In the genomic region with DNA sequence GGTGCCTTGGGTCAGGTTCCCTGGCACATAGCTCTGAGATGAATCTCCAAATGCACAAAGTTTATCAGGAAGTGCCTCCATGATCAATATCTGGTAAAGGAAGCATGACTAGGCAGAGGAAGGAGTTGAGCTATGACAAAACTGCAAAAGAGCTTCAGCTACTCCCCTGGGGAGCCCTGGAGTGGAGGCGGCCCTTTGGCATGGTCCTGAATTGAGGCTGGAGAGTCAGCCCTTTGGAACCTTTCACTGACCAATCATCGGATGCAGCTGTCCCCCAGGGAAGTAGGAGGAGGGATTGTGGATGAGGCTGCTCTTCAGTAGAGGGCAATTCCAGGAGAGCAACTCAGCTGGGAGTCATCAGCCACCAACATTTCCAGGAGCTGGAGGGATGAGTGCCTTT, we compare ENCODE assay signal across 21 cellular contexts. TPM values are rescaled to one million over a fixed set of nuclear protein-coding genes. Genes with fewer than 3 reads are reported as not detected.
DNase-seq lines count a peak whose midpoint lies in the region; ATAC-seq and TF ChIP-seq lines count a peak whose summit lies in the region.
"Had no signal": no experiment of that assay in that cellular context is flagged by ENCODE, and none has a peak within 500 bp of the region (broad histone marks: within the 10 kb centered on the region; RNA-seq: fewer than 3 reads in every experiment).

No MANE protein-coding gene starts in this region.

- DNase-seq in AG08396 (ENCODE audit: low spot score) = peak; percentile 65
- peak; percentile 95 for DNase-seq in GM23248
- DNase-seq in amniotic stem cell (lab: John Stamatoyannopoulos, UW) = peak; percentile 30
- peak; percentile 24 to 85 for DNase-seq in lung microvascular endothelial cell (ENCODE audit: low read depth in 2 of 2)
- DNase-seq in NCI-H1092 (lab: John Stamatoyannopoulos, UW) = no peak
- no peak for DNase-seq in NCI-H2196 (lab: John Stamatoyannopoulos, UW; ENCODE audit: unreplicated experiment)
- no peak for DNase-seq in upper lobe of right lung
- no peak for DNase-seq in MCF 10A (ENCODE audit: unreplicated experiment)
- DNase-seq: activated T-cell treated with anti-CD3 and anti-CD28 coated beads for 4 hours, amygdala, H9, mammary epithelial cell, NCI-H1436 treated with DMSO at 0.1 percent for 48 hours, NCI-H774, occipital lobe, SIG-M5, WERI-Rb-1 had no signal

- H3K36me3 Mint-ChIP-seq in MCF 10A (ENCODE audit: insufficient read depth, unreplicated experiment) = no peaks in the 10 kb centered on the region
- H3K36me3 Mint-ChIP-seq: stimulated activated effector memory CD8-positive, alpha-beta T cell treated with anti-CD3 and anti-CD28 coated beads, Interleukin-12 subunit alpha, Interleukin-12 subunit beta, amount 100 ng/mL, for 72 hours had no signal

- H3K9me3 ChIP-seq in GM23248 (ENCODE audit: low read depth) (no peaks in the 10 kb centered on the region), upper lobe of right lung (no peaks in the 10 kb centered on the region)
- H3K9me3 ChIP-seq: right atrium auricular region, thoracic aorta had no signal

- intact Hi-C loops in upper lobe of right lung (cut with DNase I) (no loop called here), MCF 10A (cut with micrococcal nuclease) (no loop called here)

- H3K36me3 ChIP-seq in GM23248 (ENCODE audit: low read depth) = no peaks in the 10 kb centered on the region
- no peaks in the 10 kb centered on the region for H3K36me3 ChIP-seq in upper lobe of right lung
- H3K36me3 ChIP-seq: right atrium auricular region, thoracic aorta, WERI-Rb-1 had no signal

- POLR2A ChIA-PET in MCF 10A (lab: Yijun Ruan, JAX) = no interaction called here

- no peaks in the 10 kb centered on the region for H3K4me1 Mint-ChIP-seq in MCF 10A (ENCODE audit: insufficient read depth, unreplicated experiment)
- H3K4me1 Mint-ChIP-seq: H9; stimulated activated effector memory CD8-positive, alpha-beta T cell treated with anti-CD3 and anti-CD28 coated beads, Interleukin-12 subunit alpha, Interleukin-12 subunit beta, amount 100 ng/mL, for 72 hours had no signal

- peak overlapping the region; percentile 60 for H2AFZ ChIP-seq in GM23248

- no peaks in the 10 kb centered on the region for H3K79me2 ChIP-seq in GM23248 (ENCODE audit: insufficient read depth)

- H3K27me3 Mint-ChIP-seq in MCF 10A (ENCODE audit: insufficient read depth, unreplicated experiment) = peaks cover 76% of the 10 kb centered on the region

- no peaks in the 10 kb centered on the region for H3K9me3 Mint-ChIP-seq in MCF 10A (ENCODE audit: unreplicated experiment)
- H3K9me3 Mint-ChIP-seq: dendritic cell treated with granulocyte-macrophage colony-stimulating factor and Interleukin-4, amounts not matched to agents 40 ng/mL and 50 ng/mL, for 4 days; H9; stimulated activated effector memory CD8-positive, alpha-beta T cell treated with anti-CD3 and anti-CD28 coated beads, Interleukin-12 subunit alpha, Interleukin-12 subunit beta, amount 100 ng/mL, for 72 hours had no signal

- no peak overlapping the region for H3K4me3 Mint-ChIP-seq in MCF 10A (ENCODE audit: unreplicated experiment)
- H3K4me3 Mint-ChIP-seq: dendritic cell treated with granulocyte-macrophage colony-stimulating factor and Interleukin-4, amounts not matched to agents 40 ng/mL and 50 ng/mL, for 4 days; H9; stimulated activated effector memory CD8-positive, alpha-beta T cell treated with anti-CD3 and anti-CD28 coated beads, Interleukin-12 subunit alpha, Interleukin-12 subunit beta, amount 100 ng/mL, for 72 hours had no signal

- no TSS peak for BruUV-seq in MCF 10A (replicated peaks; lab: Mats Ljungman, UMichigan)

- H3K27ac Mint-ChIP-seq in MCF 10A (ENCODE audit: low read depth, unreplicated experiment) = no peak overlapping the region
- H3K27ac Mint-ChIP-seq: dendritic cell treated with granulocyte-macrophage colony-stimulating factor and Interleukin-4, amounts not matched to agents 40 ng/mL and 50 ng/mL, for 4 days; H9; stimulated activated effector memory CD8-positive, alpha-beta T cell treated with anti-CD3 and anti-CD28 coated beads, Interleukin-12 subunit alpha, Interleukin-12 subunit beta, amount 100 ng/mL, for 72 hours had no signal

- WGBS in GM23248 (ENCODE audit: low coverage in 1 of 2, low lambda C conversion rate in 2 of 2, missing lambda C conversion rate in 2 of 2), 2 experiments = 0 to 8% methylated on average over 2 of the region's 2 CpGs

- CTCF ChIA-PET in MCF 10A (lab: Yijun Ruan, JAX) = no interaction called here

- H4K20me1 ChIP-seq in GM23248 (ENCODE audit: insufficient read depth) = no peaks in the 10 kb centered on the region

- peaks cover 21% of the 10 kb centered on the region for H3K4me1 ChIP-seq in GM23248 (ENCODE audit: insufficient read depth)
- H3K4me1 ChIP-seq in upper lobe of right lung = no peaks in the 10 kb centered on the region
- H3K4me1 ChIP-seq: right atrium auricular region had no signal

- no peak overlapping the region for H3K9ac ChIP-seq in GM23248

- 0 out of 2 replicates have a peak overlapping the region, but pooled peaks have one; percentile 22 for H3K4me3 ChIP-seq in GM23248
- no peak overlapping the region for H3K4me3 ChIP-seq in upper lobe of right lung
- H3K4me3 ChIP-seq: right atrium auricular region, thoracic aorta had no signal

- H3K4me2 ChIP-seq in GM23248 (ENCODE audit: unreplicated experiment) = peak overlapping the region; percentile 54

- in situ Hi-C loops in GM23248 (cut with MboI) = no loop called here

- H3F3A ChIP-seq in GM23248 (ENCODE audit: insufficient read depth) = peaks cover 21% of the 10 kb centered on the region

- H3K9me2 ChIP-seq in GM23248 (ENCODE audit: insufficient read depth) = no peaks in the 10 kb centered on the region

- H3K27me3 ChIP-seq in GM23248 (replicated peaks; ENCODE audit: insufficient read depth) (no peaks in the 10 kb centered on the region; the same call in none of the 2 replicates), upper lobe of right lung (peaks cover 10% of the 10 kb centered on the region)
- H3K27me3 ChIP-seq: right atrium auricular region had no signal

- H3K27ac ChIP-seq in GM23248 (peak overlapping the region; percentile 64), upper lobe of right lung (no peak overlapping the region)
- H3K27ac ChIP-seq: right atrium auricular region, thoracic aorta, WERI-Rb-1 had no signal

- no peak for ATAC-seq in upper lobe of right lung
- ATAC-seq: stimulated activated effector memory CD8-positive, alpha-beta T cell treated with anti-CD3 and anti-CD28 coated beads, Interleukin-12 subunit alpha, Interleukin-12 subunit beta, amount 100 ng/mL, for 72 hours had no signal

- TF ChIP-seq CTCF in upper lobe of right lung (IDR thresholded peaks at IDR 0.05) (no peak), MCF 10A (IDR thresholded peaks at IDR 0.05; ENCODE audit: unreplicated experiment) (no peak)

RNA-seq across cellular contexts. Expression of a gene that starts 46.1 kb away (rescaled TPM):
- 33.4 and 36.0 TPM in 2 replicates for total RNA-seq in GM23248 (2014; rRNA removed; shearing (Covaris generic))
- 16.8 and 17.5 TPM in 2 replicates for polyA plus RNA-seq in GM23248 (2016; fragmentation: Nextera tagmentation; extraction: Ambion mirVana)
- total RNA-seq in lung microvascular endothelial cell = 2.2 and 9.6 TPM in 2 replicates
- total RNA-seq in upper lobe of right lung = 33.2 TPM
- total RNA-seq in MCF 10A (2022) = 29.0 and 33.5 TPM in 2 replicates

Comparison
In these comparisons a context has a peak if more than half of its experiments do, and no peak if none do; other contexts are left out.
1. DNase-seq: peak in AG08396 (single experiment), GM23248 (single experiment), amniotic stem cell (single experiment) and lung microvascular endothelial cell (2 of 2); none in NCI-H1092 (single experiment), NCI-H2196 (single experiment), upper lobe of right lung (single experiment) and MCF 10A (single experiment).